In the genomic region with DNA sequence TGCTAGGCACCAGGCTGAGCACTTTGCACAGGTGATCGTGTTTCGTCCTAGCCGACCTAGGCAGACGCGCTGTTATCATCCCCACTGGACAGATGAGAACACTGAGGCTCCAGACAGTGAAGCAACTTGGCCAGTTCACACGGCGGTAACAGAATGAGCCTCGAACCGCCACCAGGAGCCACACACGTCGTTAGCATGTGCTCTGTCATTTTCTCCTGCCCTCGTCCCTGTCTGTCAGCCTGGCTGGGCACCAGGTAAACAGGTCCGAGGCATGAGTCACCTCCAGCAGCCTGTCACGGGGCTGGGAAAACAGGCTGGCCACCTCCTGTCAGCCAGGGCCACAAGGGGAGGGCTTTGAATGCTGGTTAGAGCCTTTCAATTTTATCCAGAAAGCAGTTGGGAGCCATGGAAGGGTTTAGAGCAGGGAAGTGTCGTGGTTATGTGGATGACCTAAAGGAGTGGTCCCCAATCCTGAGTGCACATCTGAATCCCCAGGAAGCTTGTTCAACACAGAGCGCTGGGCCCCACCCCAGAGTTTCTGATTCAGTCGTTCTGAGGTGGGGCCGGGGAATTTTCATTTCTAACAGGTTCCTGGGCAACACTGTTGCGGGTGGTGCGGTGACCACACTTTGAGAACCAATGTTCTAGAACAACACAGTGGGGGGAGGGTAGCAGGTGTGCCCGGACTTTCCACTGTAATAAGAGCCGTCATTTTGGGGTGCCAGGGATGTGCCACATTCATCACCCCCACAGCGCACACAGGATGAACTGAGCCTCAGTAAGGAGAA, we compare ENCODE assay signal across 14 cellular contexts. TPM values are rescaled to one million over a fixed set of nuclear protein-coding genes. Genes with fewer than 3 reads are reported as not detected.
A peak's percentile ranks its signal among the peaks of the same experiment; 100 is the strongest.
DNase-seq lines count a peak whose midpoint lies in the region; ATAC-seq and TF ChIP-seq lines count a peak whose summit lies in the region.
"Had no signal": no experiment of that assay in that cellular context is flagged by ENCODE, and none has a peak within 500 bp of the region (broad histone marks: within the 10 kb centered on the region; RNA-seq: fewer than 3 reads in every experiment).

No MANE protein-coding gene starts in this region.

- H3K4me1 ChIP-seq in upper lobe of right lung, result peaks cover 20% of the 10 kb centered on the region

- H3K4me1 Mint-ChIP-seq in memory B cell, result peaks cover 13% of the 10 kb centered on the region

- H3K27me3 Mint-ChIP-seq in memory B cell, result peaks cover 1% of the 10 kb centered on the region

- peak overlapping the region; percentile 55 for H3K27ac Mint-ChIP-seq in memory B cell

- H3K36me3 ChIP-seq in upper lobe of right lung, result no peaks in the 10 kb centered on the region

- no peaks in the 10 kb centered on the region for H3K9me3 Mint-ChIP-seq in memory B cell

- H3K36me3 Mint-ChIP-seq in memory B cell, result no peaks in the 10 kb centered on the region

- DNase-seq in NCI-H2029 (lab: John Stamatoyannopoulos, UW) (peak; percentile 35), NCI-H2029 treated with DMSO at 0.1 percent for 48 hours (lab: John Stamatoyannopoulos, UW) (no peak), cerebellum (ENCODE audit: low spot score) (peak; percentile 31), memory B cell (ENCODE audit: low spot score in 2 of 2) (no peak), upper lobe of right lung (peak; percentile 83), KG1 (lab: John Stamatoyannopoulos, UW) (no peak)
- DNase-seq: activated CD8-positive, alpha-beta memory T cell treated with anti-CD3 and anti-CD28 coated beads, Interleukin-2, amount 50 U/mL, for 48 hours; effector CD8-positive, alpha-beta T cell; NCI-H187; stimulated activated CD4-positive, alpha-beta T cell treated with anti-CD3 and anti-CD28 coated beads, Interleukin-4, amount 100 ng/mL, for 24 hours had no signal

- H3K9me3 ChIP-seq in upper lobe of right lung, result no peaks in the 10 kb centered on the region

- H3K4me3 Mint-ChIP-seq in memory B cell, result no peak overlapping the region

- peak overlapping the region; percentile 96 for H3K27ac ChIP-seq in upper lobe of right lung
- H3K27ac ChIP-seq: 22Rv1, SK-N-MC had no signal

- intact Hi-C loops in upper lobe of right lung (cut with DNase I), result no loop called here

- no peak for TF ChIP-seq CTCF in upper lobe of right lung (IDR thresholded peaks at IDR 0.05)

- ATAC-seq in memory B cell (ENCODE audit: low read depth), result peak; percentile 76
- peak; percentile 68 for ATAC-seq in upper lobe of right lung
- no peak for ATAC-seq in GM21360 (IDR thresholded peaks at IDR 0.05; ENCODE audit: unreplicated experiment)
- no peak for ATAC-seq in GM18520 (IDR thresholded peaks at IDR 0.05; ENCODE audit: unreplicated experiment)

- H3K4me3 ChIP-seq in upper lobe of right lung, result no peak overlapping the region
- H3K4me3 ChIP-seq: SK-N-MC had no signal

- no peaks in the 10 kb centered on the region for H3K27me3 ChIP-seq in upper lobe of right lung

RNA-seq across cellular contexts. Expression of a gene that starts 39.5 kb away (rescaled TPM):
- total RNA-seq in cerebellum (36.9 TPM), upper lobe of right lung (382 TPM)

Comparison
In these comparisons a context has a peak if more than half of its experiments do, and no peak if none do; other contexts are left out.
1. DNase-seq: peak in NCI-H2029 (single experiment), cerebellum (single experiment) and upper lobe of right lung (single experiment); none in NCI-H2029 treated with DMSO at 0.1 percent for 48 hours (single experiment), memory B cell (0 of 2) and KG1 (single experiment).
2. ATAC-seq: peak in memory B cell (single experiment) and upper lobe of right lung (single experiment); none in GM21360 (single experiment) and GM18520 (single experiment).
3. RNA of a gene that starts 39.5 kb away (total RNA-seq): 382 TPM in upper lobe of right lung (single experiment); 36.9 TPM in cerebellum (single experiment); every median in the first group is over 10 times any median in the second.